ENCODE assay signal across 8 cellular contexts in the genomic region with DNA sequence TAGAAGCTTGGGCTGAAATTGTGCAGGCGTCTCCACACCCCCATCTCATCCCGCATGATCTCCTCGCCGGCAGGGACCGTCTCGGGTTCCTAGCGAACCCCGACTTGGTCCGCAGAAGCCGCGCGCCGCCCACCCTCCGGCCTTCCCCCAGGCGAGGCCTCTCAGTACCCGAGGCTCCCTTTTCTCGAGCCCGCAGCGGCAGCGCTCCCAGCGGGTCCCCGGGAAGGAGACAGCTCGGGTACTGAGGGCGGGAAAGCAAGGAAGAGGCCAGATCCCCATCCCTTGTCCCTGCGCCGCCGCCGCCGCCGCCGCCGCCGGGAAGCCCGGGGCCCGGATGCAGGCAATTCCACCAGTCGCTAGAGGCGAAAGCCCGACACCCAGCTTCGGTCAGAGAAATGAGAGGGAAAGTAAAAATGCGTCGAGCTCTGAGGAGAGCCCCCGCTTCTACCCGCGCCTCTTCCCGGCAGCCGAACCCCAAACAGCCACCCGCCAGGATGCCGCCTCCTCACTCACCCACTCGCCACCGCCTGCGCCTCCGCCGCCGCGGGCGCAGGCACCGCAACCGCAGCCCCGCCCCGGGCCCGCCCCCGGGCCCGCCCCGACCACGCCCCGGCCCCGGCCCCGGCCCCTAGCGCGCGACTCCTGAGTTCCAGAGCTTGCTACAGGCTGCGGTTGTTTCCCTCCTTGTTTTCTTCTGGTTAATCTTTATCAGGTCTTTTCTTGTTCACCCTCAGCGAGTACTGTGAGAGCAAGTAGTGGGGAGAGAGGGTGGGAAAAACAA. TPM values are rescaled to one million over a fixed set of nuclear protein-coding genes. Genes with fewer than 3 reads are reported as not detected.
DNase-seq lines count a peak whose midpoint lies in the region; ATAC-seq, FAIRE-seq and TF ChIP-seq lines count a peak whose summit lies in the region.

A gene with protein sequence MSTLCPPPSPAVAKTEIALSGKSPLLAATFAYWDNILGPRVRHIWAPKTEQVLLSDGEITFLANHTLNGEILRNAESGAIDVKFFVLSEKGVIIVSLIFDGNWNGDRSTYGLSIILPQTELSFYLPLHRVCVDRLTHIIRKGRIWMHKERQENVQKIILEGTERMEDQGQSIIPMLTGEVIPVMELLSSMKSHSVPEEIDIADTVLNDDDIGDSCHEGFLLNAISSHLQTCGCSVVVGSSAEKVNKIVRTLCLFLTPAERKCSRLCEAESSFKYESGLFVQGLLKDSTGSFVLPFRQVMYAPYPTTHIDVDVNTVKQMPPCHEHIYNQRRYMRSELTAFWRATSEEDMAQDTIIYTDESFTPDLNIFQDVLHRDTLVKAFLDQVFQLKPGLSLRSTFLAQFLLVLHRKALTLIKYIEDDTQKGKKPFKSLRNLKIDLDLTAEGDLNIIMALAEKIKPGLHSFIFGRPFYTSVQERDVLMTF (minus strand): TSS at position 564 of the 781 bp plus-strand sequence. CDS start 6,361 bp downstream, outside the sequence.

- peak within 1 kb of the TSS; percentile 93 for H3K4me3 Mint-ChIP-seq in activated naive CD8-positive, alpha-beta T cell treated with anti-CD3 and anti-CD28 coated beads for 36 hours

- no peak for TF ChIP-seq CTCF in D721Med (IDR thresholded peaks at IDR 0.05; ENCODE audit: insufficient read depth, missing control alignments)
- peak; percentile 19 for TF ChIP-seq CTCF in left ventricle myocardium inferior (IDR thresholded peaks at IDR 0.05; ENCODE audit: borderline replicate concordance)

- FAIRE-seq in D721Med (lab: Jason Lieb, UNC): no peak

- DNase-seq in D721Med (ENCODE audit: insufficient read length, low spot score) (peak; percentile 34), SK-N-DZ (ENCODE audit: low spot score) (peak; percentile 21), left ventricle myocardium inferior (peak; percentile 80), sciatic nerve (ENCODE audit: low spot score) (peak; percentile 87), inferior parietal cortex (ENCODE audit: extremely low spot score) (no peak)
- peak; percentile 87 for DNase-seq in activated naive CD8-positive, alpha-beta T cell treated with anti-CD3 and anti-CD28 coated beads for 36 hours

- ATAC-seq in GM19452 (IDR thresholded peaks at IDR 0.05; ENCODE audit: unreplicated experiment): peak; percentile 65
- ATAC-seq in HG03565 (IDR thresholded peaks at IDR 0.05; ENCODE audit: unreplicated experiment): peak; percentile 30
- ATAC-seq in sciatic nerve: peak; percentile 94

- H3K4me1 Mint-ChIP-seq in activated naive CD8-positive, alpha-beta T cell treated with anti-CD3 and anti-CD28 coated beads for 36 hours: peaks cover 23% of the 10 kb centered on the region

- peak within 1 kb of the TSS; percentile 94 for H3K4me3 ChIP-seq in left ventricle myocardium inferior

- peak within 1 kb of the TSS; percentile 95 for H3K27ac ChIP-seq in left ventricle myocardium inferior (replicated peaks)

- H3K27me3 Mint-ChIP-seq in activated naive CD8-positive, alpha-beta T cell treated with anti-CD3 and anti-CD28 coated beads for 36 hours: no peaks in the 10 kb centered on the region

- peaks cover 57% of the 10 kb centered on the region for H3K4me1 ChIP-seq in left ventricle myocardium inferior

- H3K36me3 Mint-ChIP-seq in activated naive CD8-positive, alpha-beta T cell treated with anti-CD3 and anti-CD28 coated beads for 36 hours: peaks cover 2% of the 10 kb centered on the region

- intact Hi-C loops in left ventricle myocardium inferior (cut with micrococcal nuclease): no loop called here
- intact Hi-C loops in sciatic nerve (cut with DNase I): no loop called here

- H3K36me3 ChIP-seq in left ventricle myocardium inferior: no peaks in the 10 kb centered on the region

- peaks cover 2% of the 10 kb centered on the region for H3K9me3 Mint-ChIP-seq in activated naive CD8-positive, alpha-beta T cell treated with anti-CD3 and anti-CD28 coated beads for 36 hours

- H3K27me3 ChIP-seq in left ventricle myocardium inferior (ENCODE audit: low read depth): no peaks in the 10 kb centered on the region

- H3K27ac Mint-ChIP-seq in activated naive CD8-positive, alpha-beta T cell treated with anti-CD3 and anti-CD28 coated beads for 36 hours: peak within 1 kb of the TSS; percentile 100

- peaks cover 3% of the 10 kb centered on the region for H3K9me3 ChIP-seq in left ventricle myocardium inferior (replicated peaks)

RNA-seq across cellular contexts. Expression of the gene that starts here (rescaled TPM):
- polyA plus RNA-seq in SK-N-DZ (2014; cell fraction: cytosol; rRNA removed): 17.4 and 18.8 TPM in 2 replicates
- 44.3 and 47.1 TPM in 2 replicates for polyA plus RNA-seq in SK-N-DZ (2014; cell fraction: nucleus; rRNA removed)
- 1 to 10 TPM; 7.7 to 9.4 TPM for total RNA-seq in activated naive CD8-positive, alpha-beta T cell treated with anti-CD3 and anti-CD28 coated beads for 36 hours
- total RNA-seq in left ventricle myocardium inferior: 15.6 TPM
- 23.2 TPM for total RNA-seq in sciatic nerve

Comparison
In these comparisons a context has a peak if more than half of its experiments do, and no peak if none do; other contexts are left out.
1. ATAC-seq: peak in every context shown above with its lines; median percentile 94 in sciatic nerve; 65 in GM19452; 30 in HG03565.